Comparison of ENCODE assay signal across 8 cellular contexts in the genomic region with DNA sequence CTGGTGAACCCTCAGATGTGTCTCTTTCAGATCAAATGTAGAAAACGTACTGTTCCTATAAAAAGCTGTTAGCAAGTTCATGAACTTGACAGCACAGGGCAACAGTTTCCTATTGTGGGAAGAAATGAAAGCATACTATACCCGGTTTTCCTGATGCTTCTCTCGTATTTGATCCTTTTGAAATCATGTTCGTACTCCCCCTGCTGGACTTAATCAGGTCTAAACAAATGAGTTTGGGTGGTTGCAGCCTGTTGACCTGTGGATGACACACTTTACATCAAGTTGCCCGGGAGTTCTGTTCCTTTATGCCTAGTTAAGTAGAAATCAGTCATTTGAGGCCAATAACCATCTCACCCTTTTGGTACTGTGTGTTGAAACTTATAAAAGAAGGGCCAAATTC.
DNase-seq lines count a peak whose midpoint lies in the region; ATAC-seq, FAIRE-seq and TF ChIP-seq lines count a peak whose summit lies in the region.

No MANE protein-coding gene starts in this region.

- no peak overlapping the region for H3K4me3 Mint-ChIP-seq in astrocyte (ENCODE audit: unreplicated experiment)
- no peak overlapping the region for H3K4me3 Mint-ChIP-seq in neural crest cell

- H3K9ac ChIP-seq in MM.1S (ENCODE audit: low read length) (no peak overlapping the region), astrocyte (ENCODE audit: low read length) (no peak overlapping the region)

- H3K36me3 Mint-ChIP-seq in astrocyte (ENCODE audit: low read depth, unreplicated experiment) (no peaks in the 10 kb centered on the region), neural crest cell (ENCODE audit: low read depth) (no peaks in the 10 kb centered on the region)

- H3K9me3 Mint-ChIP-seq in astrocyte (ENCODE audit: unreplicated experiment) (no peaks in the 10 kb centered on the region), neural crest cell (peaks cover 3% of the 10 kb centered on the region)

- FAIRE-seq in astrocyte (lab: Jason Lieb, UNC) = no peak

- no peaks in the 10 kb centered on the region for H3K9me3 ChIP-seq in MM.1S (replicated peaks; ENCODE audit: insufficient read depth, low read length)
- no peaks in the 10 kb centered on the region for H3K9me3 ChIP-seq in astrocyte (ENCODE audit: insufficient read depth, low read depth, low read length)

- H3K4me1 Mint-ChIP-seq in astrocyte (ENCODE audit: low read depth, unreplicated experiment) = no peaks in the 10 kb centered on the region
- peaks cover 3% of the 10 kb centered on the region for H3K4me1 Mint-ChIP-seq in neural crest cell

- no peak for TF ChIP-seq POLR2A in GM18505 (IDR thresholded peaks at IDR 0.05; ENCODE audit: borderline replicate concordance, extremely low read depth, insufficient read depth, insufficient read length)

- peak; percentile 63 for TF ChIP-seq CTCF in MM.1S (IDR thresholded peaks at IDR 0.05; ENCODE audit: low read length)
- no peak for TF ChIP-seq CTCF in astrocyte (IDR thresholded peaks at IDR 0.05; ENCODE audit: insufficient read depth, low read depth, low read length)
- peak; percentile 50 for TF ChIP-seq CTCF in neural crest cell (conservative IDR thresholded peaks at IDR 0.05)

- H3K79me2 ChIP-seq in MM.1S (ENCODE audit: low read length) = no peaks in the 10 kb centered on the region
- H3K79me2 ChIP-seq in astrocyte (ENCODE audit: insufficient read depth, low read length) = no peaks in the 10 kb centered on the region

- peak; percentile 3 for DNase-seq in NCI-H1694 treated with DMSO at 0.1 percent for 48 hours (lab: John Stamatoyannopoulos, UW)
- DNase-seq in NCI-H1694 (lab: John Stamatoyannopoulos, UW) = no peak
- DNase-seq in MM.1S = peak; percentile 72
- DNase-seq in astrocyte (ENCODE audit: low read depth) = peak; percentile 16
- no peak for DNase-seq in neural crest cell (ENCODE audit: low read depth, low spot score)
- no peak for DNase-seq in dedifferentiated amniotic fluid mesenchymal stem cell (ENCODE audit: extremely low spot score)

- H3K4me1 ChIP-seq in MM.1S (ENCODE audit: low read length) = no peaks in the 10 kb centered on the region
- no peaks in the 10 kb centered on the region for H3K4me1 ChIP-seq in astrocyte (ENCODE audit: insufficient read depth, low read length)

- H3K27me3 Mint-ChIP-seq in astrocyte (ENCODE audit: low read depth, unreplicated experiment) (no peaks in the 10 kb centered on the region), neural crest cell (ENCODE audit: low read depth) (no peaks in the 10 kb centered on the region)

- ATAC-seq in GM18505 (IDR thresholded peaks at IDR 0.05; ENCODE audit: unreplicated experiment) (no peak), GM21381 (IDR thresholded peaks at IDR 0.05; ENCODE audit: unreplicated experiment) (no peak)

- no peak overlapping the region for H3K27ac ChIP-seq in MM.1S (ENCODE audit: low read length)
- no peak overlapping the region for H3K27ac ChIP-seq in astrocyte (ENCODE audit: low read depth, low read length)

- H3K36me3 ChIP-seq in MM.1S (replicated peaks; ENCODE audit: insufficient read depth, low read length) = no peaks in the 10 kb centered on the region
- no peaks in the 10 kb centered on the region for H3K36me3 ChIP-seq in astrocyte (ENCODE audit: insufficient read depth, low read length)

- no peak overlapping the region for H3K4me3 ChIP-seq in MM.1S (ENCODE audit: low read length)
- no peak overlapping the region for H3K4me3 ChIP-seq in astrocyte (ENCODE audit: insufficient read depth, low read depth, low read length)

- H3F3A ChIP-seq in MM.1S (ENCODE audit: insufficient read depth, low read length) = no peaks in the 10 kb centered on the region

- H3K27ac Mint-ChIP-seq in astrocyte (ENCODE audit: unreplicated experiment) (no peak overlapping the region), neural crest cell (ENCODE audit: unreplicated experiment) (no peak overlapping the region)

- H2AFZ ChIP-seq in MM.1S (ENCODE audit: low read length) (peak overlapping the region; percentile 9; the same call in 1 of the 2 replicates), astrocyte (ENCODE audit: low read depth, low read length) (no peak overlapping the region)

- H3K27me3 ChIP-seq in MM.1S (replicated peaks; ENCODE audit: insufficient read depth, low read length) = no peaks in the 10 kb centered on the region
- H3K27me3 ChIP-seq in astrocyte (ENCODE audit: insufficient read depth, low read length) = no peaks in the 10 kb centered on the region

- no peaks in the 10 kb centered on the region for H4K20me1 ChIP-seq in MM.1S (ENCODE audit: insufficient read depth, low read length)
- H4K20me1 ChIP-seq in astrocyte (ENCODE audit: insufficient read depth, low read length) = no peaks in the 10 kb centered on the region

- no peaks in the 10 kb centered on the region for H3K9me2 ChIP-seq in MM.1S (replicated peaks; ENCODE audit: insufficient read depth, low read length)

- H3K4me2 ChIP-seq in MM.1S (ENCODE audit: low read depth, low read length) (peak overlapping the region; percentile 48; the same call in 1 of the 2 replicates), astrocyte (ENCODE audit: low read length) (no peak overlapping the region)

Comparison
In these comparisons a context has a peak if more than half of its experiments do, and no peak if none do; other contexts are left out.
1. DNase-seq: peak in NCI-H1694 treated with DMSO at 0.1 percent for 48 hours (single experiment), MM.1S (single experiment) and astrocyte (single experiment); none in NCI-H1694 (single experiment), neural crest cell (single experiment) and dedifferentiated amniotic fluid mesenchymal stem cell (single experiment).